Comparison of ENCODE assay signal across 9 cellular contexts in genomic region chr6:32944265-32944664, GRCh38. TPM values are rescaled to one million over a fixed set of nuclear protein-coding genes. Genes with fewer than 3 reads are reported as not detected.
A peak's percentile ranks its signal among the peaks of the same experiment; 100 is the strongest.
DNase-seq lines count a peak whose midpoint lies in the region; ATAC-seq and TF ChIP-seq lines count a peak whose summit lies in the region.
"Had no signal": no experiment of that assay in that cellular context is flagged by ENCODE, and none has a peak within 500 bp of the region (broad histone marks: within the 10 kb centered on the region; RNA-seq: fewer than 3 reads in every experiment).

No MANE protein-coding gene starts in this region.

- no peaks in the 10 kb centered on the region for H3K9me3 ChIP-seq in CD8-positive, alpha-beta T cell (ENCODE audit: low read length)

- peak in 5 of 7 experiments; percentile 22 to 66 (median 33) for DNase-seq in CD8-positive, alpha-beta T cell
- DNase-seq in activated T-helper 1 cell treated with anti-CD3 and anti-CD28 coated beads, Interleukin-12 subunit alpha, Interleukin-12 subunit beta, Interleukin-2, Interleukin-4 antibody, amounts not matched to agents 30 ng/mL and 10 ng/mL and 1 ng/mL, durations not matched to agents 14 hours and 24 hours and 36 hours (ENCODE audit: low spot score) = peak; percentile 30
- no peak for DNase-seq in foreskin keratinocyte
- DNase-seq in NCI-H146 treated with DMSO at 0.1 percent for 48 hours (lab: John Stamatoyannopoulos, UW; ENCODE audit: unreplicated experiment) = no peak
- no peak for DNase-seq in islet precursor cell

- peak; percentile 25 for ATAC-seq in CD8-positive, alpha-beta T cell
- ATAC-seq in GM19467 (IDR thresholded peaks at IDR 0.05; ENCODE audit: unreplicated experiment) = peak; percentile 30
- no peak for ATAC-seq in foreskin keratinocyte

- POLR2A ChIA-PET in CD8-positive, alpha-beta T cell (lab: Charles Lee) = interaction anchor here (0.6 to 7.6 kb wide), 4 partner anchors 9 to 77 kb away, joined by 3 to 222 read pairs (median 5); partner anchors contain the start of genes BRD2 and HLA-DMA

- H3K36me3 ChIP-seq in CD8-positive, alpha-beta T cell (ENCODE audit: insufficient read depth, low read length) = no peaks in the 10 kb centered on the region

- H3K27ac ChIP-seq in CD8-positive, alpha-beta T cell (ENCODE audit: low read depth, low read length) = peak overlapping the region; percentile 17
- H3K27ac ChIP-seq in skin epidermis (peak overlapping the region in 14 of 21 experiments; percentile 8 to 97 (median 69)), foreskin keratinocyte (no peak overlapping the region)

- peaks cover 4% of the 10 kb centered on the region for H3K36me3 Mint-ChIP-seq in CD8-positive, alpha-beta T cell
- H3K36me3 Mint-ChIP-seq in IgD-negative memory B cell = no peaks in the 10 kb centered on the region
- H3K36me3 Mint-ChIP-seq in activated T-helper 1 cell treated with anti-CD3 and anti-CD28 coated beads, Interleukin-12 subunit alpha, Interleukin-12 subunit beta, Interleukin-2, Interleukin-4 antibody, amounts not matched to agents 30 ng/mL and 10 ng/mL and 1 ng/mL, durations not matched to agents 14 hours and 24 hours and 36 hours (ENCODE audit: low read depth) = peaks cover 2% of the 10 kb centered on the region

- peaks cover 67% of the 10 kb centered on the region for H3K4me1 Mint-ChIP-seq in CD8-positive, alpha-beta T cell (ENCODE audit: low read depth)
- H3K4me1 Mint-ChIP-seq in IgD-negative memory B cell = peaks cover 51 to 70% (median 56%) of the 10 kb centered on the region in 3 donors
- peaks cover 71% of the 10 kb centered on the region for H3K4me1 Mint-ChIP-seq in activated T-helper 1 cell treated with anti-CD3 and anti-CD28 coated beads, Interleukin-12 subunit alpha, Interleukin-12 subunit beta, Interleukin-2, Interleukin-4 antibody, amounts not matched to agents 30 ng/mL and 10 ng/mL and 1 ng/mL, durations not matched to agents 14 hours and 24 hours and 36 hours (ENCODE audit: low read depth)

- intact Hi-C loops in CD8-positive, alpha-beta T cell (cut with DNase I, micrococcal nuclease) = no loop called here
- intact Hi-C loops in activated T-helper 1 cell treated with anti-CD3 and anti-CD28 coated beads, Interleukin-12 subunit alpha, Interleukin-12 subunit beta, Interleukin-2, Interleukin-4 antibody, amounts not matched to agents 30 ng/mL and 10 ng/mL and 1 ng/mL, durations not matched to agents 14 hours and 24 hours and 36 hours (cut with micrococcal nuclease) = loop anchor here (1.0 kb wide), 1 partner anchor 59 kb away; no protein-coding TSS in a partner anchor

- CTCF ChIA-PET in CD8-positive, alpha-beta T cell (lab: Charles Lee) = interaction anchor here (0.9 to 14.5 kb wide), 10 partner anchors 9 to 105 kb away, joined by 3 to 326 read pairs (median 6); partner anchors contain the start of genes HLA-DMA and TAP2

- no peak for TF ChIP-seq CTCF in CD8-positive, alpha-beta T cell (IDR thresholded peaks at IDR 0.05)
- TF ChIP-seq CTCF in foreskin keratinocyte (conservative IDR thresholded peaks at IDR 0.05) = no peak

- H3K9me3 Mint-ChIP-seq in CD8-positive, alpha-beta T cell = no peaks in the 10 kb centered on the region
- no peaks in the 10 kb centered on the region for H3K9me3 Mint-ChIP-seq in IgD-negative memory B cell
- peaks cover 7% of the 10 kb centered on the region for H3K9me3 Mint-ChIP-seq in activated T-helper 1 cell treated with anti-CD3 and anti-CD28 coated beads, Interleukin-12 subunit alpha, Interleukin-12 subunit beta, Interleukin-2, Interleukin-4 antibody, amounts not matched to agents 30 ng/mL and 10 ng/mL and 1 ng/mL, durations not matched to agents 14 hours and 24 hours and 36 hours

- H3K4me3 Mint-ChIP-seq in CD8-positive, alpha-beta T cell = peak overlapping the region; percentile 87
- peak overlapping the region; percentile 90 to 96 (median 94) for H3K4me3 Mint-ChIP-seq in IgD-negative memory B cell
- H3K4me3 Mint-ChIP-seq in activated T-helper 1 cell treated with anti-CD3 and anti-CD28 coated beads, Interleukin-12 subunit alpha, Interleukin-12 subunit beta, Interleukin-2, Interleukin-4 antibody, amounts not matched to agents 30 ng/mL and 10 ng/mL and 1 ng/mL, durations not matched to agents 14 hours and 24 hours and 36 hours = peak overlapping the region; percentile 78

- H3K27me3 ChIP-seq in CD8-positive, alpha-beta T cell (ENCODE audit: insufficient read depth, low read length) = no peaks in the 10 kb centered on the region
- H3K27me3 ChIP-seq in foreskin keratinocyte = peaks cover 30% of the 10 kb centered on the region

- peak overlapping the region; percentile 95 for H3K27ac Mint-ChIP-seq in CD8-positive, alpha-beta T cell
- H3K27ac Mint-ChIP-seq in IgD-negative memory B cell = peak overlapping the region; percentile 97 to 100 (median 99)
- peak overlapping the region; percentile 88 for H3K27ac Mint-ChIP-seq in activated T-helper 1 cell treated with anti-CD3 and anti-CD28 coated beads, Interleukin-12 subunit alpha, Interleukin-12 subunit beta, Interleukin-2, Interleukin-4 antibody, amounts not matched to agents 30 ng/mL and 10 ng/mL and 1 ng/mL, durations not matched to agents 14 hours and 24 hours and 36 hours

- peak overlapping the region; percentile 19 for H3K4me3 ChIP-seq in CD8-positive, alpha-beta T cell (ENCODE audit: low read depth, low read length)
- peak overlapping the region in 1 of 7 experiments; percentile 8 for H3K4me3 ChIP-seq in skin epidermis

- H3K27me3 Mint-ChIP-seq in CD8-positive, alpha-beta T cell (ENCODE audit: low read depth) = no peaks in the 10 kb centered on the region
- H3K27me3 Mint-ChIP-seq in IgD-negative memory B cell = no peaks in the 10 kb centered on the region
- no peaks in the 10 kb centered on the region for H3K27me3 Mint-ChIP-seq in activated T-helper 1 cell treated with anti-CD3 and anti-CD28 coated beads, Interleukin-12 subunit alpha, Interleukin-12 subunit beta, Interleukin-2, Interleukin-4 antibody, amounts not matched to agents 30 ng/mL and 10 ng/mL and 1 ng/mL, durations not matched to agents 14 hours and 24 hours and 36 hours (ENCODE audit: insufficient read depth)

- peaks cover 65% of the 10 kb centered on the region for H3K4me1 ChIP-seq in CD8-positive, alpha-beta T cell (ENCODE audit: insufficient read depth, low read length)
- no peaks in the 10 kb centered on the region for H3K4me1 ChIP-seq in foreskin keratinocyte

RNA-seq across cellular contexts. Expression of gene HLA-DMB, which starts 3.4 kb away (rescaled TPM):
- 1 to 10 TPM; 8.9 to 9.9 TPM for total RNA-seq in CD8-positive, alpha-beta T cell
- polyA plus RNA-seq in IgD-negative memory B cell (771 TPM), foreskin keratinocyte (0.90 TPM in 1 of 2 replicates, not detected in the other)
- 2.7 and 2.8 TPM in 2 replicates for total RNA-seq in activated T-helper 1 cell treated with anti-CD3 and anti-CD28 coated beads, Interleukin-12 subunit alpha, Interleukin-12 subunit beta, Interleukin-2, Interleukin-4 antibody, amounts not matched to agents 30 ng/mL and 10 ng/mL and 1 ng/mL, durations not matched to agents 14 hours and 24 hours and 36 hours
- total RNA-seq in foreskin keratinocyte = 0.92 TPM in 1 of 2 replicates, not detected in the other
- total RNA-seq: lung microvascular endothelial cell had no signal

RNA-seq across cellular contexts. Expression of gene HLA-DMA, which starts 8.6 kb away (rescaled TPM):
- 10 to 100 TPM; 25.9 to 32.3 TPM for total RNA-seq in CD8-positive, alpha-beta T cell
- 946 TPM for polyA plus RNA-seq in IgD-negative memory B cell
- total RNA-seq in activated T-helper 1 cell treated with anti-CD3 and anti-CD28 coated beads, Interleukin-12 subunit alpha, Interleukin-12 subunit beta, Interleukin-2, Interleukin-4 antibody, amounts not matched to agents 30 ng/mL and 10 ng/mL and 1 ng/mL, durations not matched to agents 14 hours and 24 hours and 36 hours = 14.1 and 14.2 TPM in 2 replicates
- 1.3 and 4.4 TPM in 2 replicates for total RNA-seq in foreskin keratinocyte
- 1.8 and 7.7 TPM in 2 replicates for polyA plus RNA-seq in foreskin keratinocyte

RNA-seq across cellular contexts. Expression of gene BRD2, which starts 24.1 kb away (rescaled TPM):
- 100 to 1,000 TPM; 333 to 340 TPM for total RNA-seq in CD8-positive, alpha-beta T cell
- polyA plus RNA-seq in IgD-negative memory B cell (110 TPM), foreskin keratinocyte (77.9 and 79.2 TPM in 2 replicates)
- 316 and 330 TPM in 2 replicates for total RNA-seq in activated T-helper 1 cell treated with anti-CD3 and anti-CD28 coated beads, Interleukin-12 subunit alpha, Interleukin-12 subunit beta, Interleukin-2, Interleukin-4 antibody, amounts not matched to agents 30 ng/mL and 10 ng/mL and 1 ng/mL, durations not matched to agents 14 hours and 24 hours and 36 hours
- total RNA-seq in foreskin keratinocyte = 134 and 136 TPM in 2 replicates

Comparison
In these comparisons a context has a peak if more than half of its experiments do, and no peak if none do; other contexts are left out.
1. DNase-seq: peak in CD8-positive, alpha-beta T cell (5 of 7) and activated T-helper 1 cell treated with anti-CD3 and anti-CD28 coated beads, Interleukin-12 subunit alpha, Interleukin-12 subunit beta, Interleukin-2, Interleukin-4 antibody, amounts not matched to agents 30 ng/mL and 10 ng/mL and 1 ng/mL, durations not matched to agents 14 hours and 24 hours and 36 hours (single experiment); none in foreskin keratinocyte (0 of 2), NCI-H146 treated with DMSO at 0.1 percent for 48 hours (single experiment) and islet precursor cell (single experiment).
2. Peak in every context shown above with its lines, with median percentiles within 50 percentile points of each other: H3K27ac Mint-ChIP-seq and H3K4me3 Mint-ChIP-seq.